Comparison of ENCODE assay signal across 1 cellular context in the genomic region with DNA sequence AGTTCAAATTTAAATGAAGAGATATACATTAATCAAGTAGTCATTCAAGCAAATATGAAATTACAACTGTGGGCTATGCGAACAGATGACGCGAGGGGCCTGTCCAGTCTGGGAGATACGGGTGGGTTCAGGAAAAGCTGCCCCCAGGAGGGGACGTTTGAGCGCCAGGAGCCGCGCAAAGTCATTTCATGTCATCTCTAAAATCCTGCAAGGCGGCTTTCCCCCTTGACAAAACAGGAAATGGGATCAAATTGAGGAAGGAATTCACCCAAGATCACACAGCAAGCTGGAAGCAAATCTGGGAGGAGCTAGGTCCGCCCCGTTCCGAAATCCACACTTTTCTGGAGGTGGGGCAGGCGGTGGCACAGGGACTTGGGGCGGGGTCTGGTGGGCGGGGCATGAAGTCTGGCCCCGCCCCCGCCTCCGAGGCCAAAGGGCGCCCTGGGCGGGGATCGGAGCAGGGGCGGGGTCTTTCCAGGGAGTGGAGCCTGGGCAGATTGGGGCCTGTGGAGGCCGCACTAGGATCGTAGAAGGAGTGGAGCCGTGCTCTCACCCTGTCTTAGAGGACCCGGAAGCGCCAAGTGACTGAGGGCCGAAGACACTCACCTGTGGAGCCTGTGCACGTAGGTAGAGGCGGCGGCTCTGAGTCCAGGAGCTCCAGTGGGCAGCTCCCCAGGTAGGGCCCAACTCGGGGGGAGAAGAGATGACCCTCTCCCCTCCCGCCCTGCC.
TF ChIP-seq lines count a peak whose summit lies in the region.

A gene with protein sequence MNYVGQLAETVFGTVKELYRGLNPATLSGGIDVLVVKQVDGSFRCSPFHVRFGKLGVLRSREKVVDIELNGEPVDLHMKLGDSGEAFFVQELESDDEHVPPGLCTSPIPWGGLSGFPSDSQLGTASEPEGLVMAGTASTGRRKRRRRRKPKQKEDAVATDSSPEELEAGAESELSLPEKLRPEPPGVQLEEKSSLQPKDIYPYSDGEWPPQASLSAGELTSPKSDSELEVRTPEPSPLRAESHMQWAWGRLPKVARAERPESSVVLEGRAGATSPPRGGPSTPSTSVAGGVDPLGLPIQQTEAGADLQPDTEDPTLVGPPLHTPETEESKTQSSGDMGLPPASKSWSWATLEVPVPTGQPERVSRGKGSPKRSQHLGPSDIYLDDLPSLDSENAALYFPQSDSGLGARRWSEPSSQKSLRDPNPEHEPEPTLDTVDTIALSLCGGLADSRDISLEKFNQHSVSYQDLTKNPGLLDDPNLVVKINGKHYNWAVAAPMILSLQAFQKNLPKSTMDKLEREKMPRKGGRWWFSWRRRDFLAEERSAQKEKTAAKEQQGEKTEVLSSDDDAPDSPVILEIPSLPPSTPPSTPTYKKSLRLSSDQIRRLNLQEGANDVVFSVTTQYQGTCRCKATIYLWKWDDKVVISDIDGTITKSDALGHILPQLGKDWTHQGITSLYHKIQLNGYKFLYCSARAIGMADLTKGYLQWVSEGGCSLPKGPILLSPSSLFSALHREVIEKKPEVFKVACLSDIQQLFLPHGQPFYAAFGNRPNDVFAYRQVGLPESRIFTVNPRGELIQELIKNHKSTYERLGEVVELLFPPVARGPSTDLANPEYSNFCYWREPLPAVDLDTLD (plus strand): TSS at position 495 of the 729 bp plus-strand sequence. CDS start 4,983 bp downstream, outside the sequence.

TF ChIP-seq in HepG2, 621 proteins besides CTCF, POLR2A, EP300 and RAD21 (continued from another document and continues in another):
- TF ChIP-seq ZNF619 (CRISPR knock-in tag; IDR thresholded peaks at IDR 0.05), result 0 out of 2 replicates have a peak, but pooled peaks have one; percentile 74
- TF ChIP-seq ZBTB20 (CRISPR knock-in tag; IDR thresholded peaks at IDR 0.05; ENCODE audit: borderline replicate concordance, low read depth), result peak; percentile 6; the same call in 1 of the 2 replicates
- TF ChIP-seq, protein P1, sequence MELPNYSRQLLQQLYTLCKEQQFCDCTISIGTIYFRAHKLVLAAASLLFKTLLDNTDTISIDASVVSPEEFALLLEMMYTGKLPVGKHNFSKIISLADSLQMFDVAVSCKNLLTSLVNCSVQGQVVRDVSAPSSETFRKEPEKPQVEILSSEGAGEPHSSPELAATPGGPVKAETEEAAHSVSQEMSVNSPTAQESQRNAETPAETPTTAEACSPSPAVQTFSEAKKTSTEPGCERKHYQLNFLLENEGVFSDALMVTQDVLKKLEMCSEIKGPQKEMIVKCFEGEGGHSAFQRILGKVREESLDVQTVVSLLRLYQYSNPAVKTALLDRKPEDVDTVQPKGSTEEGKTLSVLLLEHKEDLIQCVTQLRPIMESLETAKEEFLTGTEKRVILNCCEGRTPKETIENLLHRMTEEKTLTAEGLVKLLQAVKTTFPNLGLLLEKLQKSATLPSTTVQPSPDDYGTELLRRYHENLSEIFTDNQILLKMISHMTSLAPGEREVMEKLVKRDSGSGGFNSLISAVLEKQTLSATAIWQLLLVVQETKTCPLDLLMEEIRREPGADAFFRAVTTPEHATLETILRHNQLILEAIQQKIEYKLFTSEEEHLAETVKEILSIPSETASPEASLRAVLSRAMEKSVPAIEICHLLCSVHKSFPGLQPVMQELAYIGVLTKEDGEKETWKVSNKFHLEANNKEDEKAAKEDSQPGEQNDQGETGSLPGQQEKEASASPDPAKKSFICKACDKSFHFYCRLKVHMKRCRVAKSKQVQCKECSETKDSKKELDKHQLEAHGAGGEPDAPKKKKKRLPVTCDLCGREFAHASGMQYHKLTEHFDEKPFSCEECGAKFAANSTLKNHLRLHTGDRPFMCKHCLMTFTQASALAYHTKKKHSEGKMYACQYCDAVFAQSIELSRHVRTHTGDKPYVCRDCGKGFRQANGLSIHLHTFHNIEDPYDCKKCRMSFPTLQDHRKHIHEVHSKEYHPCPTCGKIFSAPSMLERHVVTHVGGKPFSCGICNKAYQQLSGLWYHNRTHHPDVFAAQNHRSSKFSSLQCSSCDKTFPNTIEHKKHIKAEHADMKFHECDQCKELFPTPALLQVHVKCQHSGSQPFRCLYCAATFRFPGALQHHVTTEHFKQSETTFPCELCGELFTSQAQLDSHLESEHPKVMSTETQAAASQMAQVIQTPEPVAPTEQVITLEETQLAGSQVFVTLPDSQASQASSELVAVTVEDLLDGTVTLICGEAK (IDR thresholded peaks at IDR 0.05), result no peak
- TF ChIP-seq, protein P1 (CRISPR knock-in tag; IDR thresholded peaks at IDR 0.05), result peak; percentile 65
- peak; percentile 73 for TF ChIP-seq RBFOX2 (IDR thresholded peaks at IDR 0.05; ENCODE audit: low read depth, low read length)
- no peak for TF ChIP-seq ZNF775 (CRISPR knock-in tag; IDR thresholded peaks at IDR 0.05; ENCODE audit: borderline replicate concordance)
- peak; percentile 98 for TF ChIP-seq SP4 (CRISPR knock-in tag; IDR thresholded peaks at IDR 0.05)
- no peak for TF ChIP-seq KDM4B (CRISPR knock-in tag; IDR thresholded peaks at IDR 0.05)
- peak; percentile 80 for TF ChIP-seq STAG1 (CRISPR knock-in tag; IDR thresholded peaks at IDR 0.05)
- TF ChIP-seq ZNF510 (CRISPR knock-in tag; IDR thresholded peaks at IDR 0.05; ENCODE audit: low read depth), result 0 out of 2 replicates have a peak, but pooled peaks have one; percentile 70
- TF ChIP-seq, protein P2, sequence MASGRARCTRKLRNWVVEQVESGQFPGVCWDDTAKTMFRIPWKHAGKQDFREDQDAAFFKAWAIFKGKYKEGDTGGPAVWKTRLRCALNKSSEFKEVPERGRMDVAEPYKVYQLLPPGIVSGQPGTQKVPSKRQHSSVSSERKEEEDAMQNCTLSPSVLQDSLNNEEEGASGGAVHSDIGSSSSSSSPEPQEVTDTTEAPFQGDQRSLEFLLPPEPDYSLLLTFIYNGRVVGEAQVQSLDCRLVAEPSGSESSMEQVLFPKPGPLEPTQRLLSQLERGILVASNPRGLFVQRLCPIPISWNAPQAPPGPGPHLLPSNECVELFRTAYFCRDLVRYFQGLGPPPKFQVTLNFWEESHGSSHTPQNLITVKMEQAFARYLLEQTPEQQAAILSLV (CRISPR knock-in tag; IDR thresholded peaks at IDR 0.05; ENCODE audit: borderline replicate concordance), result peak; percentile 65; the same call in 1 of the 2 replicates
- no peak for TF ChIP-seq EZH2 (conservative IDR thresholded peaks at IDR 0.05; ENCODE audit: low read depth, low read length)
- TF ChIP-seq RFX5 (IDR thresholded peaks at IDR 0.05; ENCODE audit: low read depth, low read length), result no peak
- no peak for TF ChIP-seq TCF7 (IDR thresholded peaks at IDR 0.05; ENCODE audit: low read depth)
- TF ChIP-seq ZNF614 (CRISPR knock-in tag; IDR thresholded peaks at IDR 0.05; ENCODE audit: borderline replicate concordance), result no peak; the same call in 1 of the 2 replicates
- TF ChIP-seq, protein P3, sequence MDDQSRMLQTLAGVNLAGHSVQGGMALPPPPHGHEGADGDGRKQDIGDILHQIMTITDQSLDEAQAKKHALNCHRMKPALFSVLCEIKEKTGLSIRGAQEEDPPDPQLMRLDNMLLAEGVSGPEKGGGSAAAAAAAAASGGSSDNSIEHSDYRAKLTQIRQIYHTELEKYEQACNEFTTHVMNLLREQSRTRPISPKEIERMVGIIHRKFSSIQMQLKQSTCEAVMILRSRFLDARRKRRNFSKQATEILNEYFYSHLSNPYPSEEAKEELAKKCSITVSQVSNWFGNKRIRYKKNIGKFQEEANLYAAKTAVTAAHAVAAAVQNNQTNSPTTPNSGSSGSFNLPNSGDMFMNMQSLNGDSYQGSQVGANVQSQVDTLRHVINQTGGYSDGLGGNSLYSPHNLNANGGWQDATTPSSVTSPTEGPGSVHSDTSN (CRISPR knock-in tag; IDR thresholded peaks at IDR 0.05; ENCODE audit: borderline replicate concordance), result peak; percentile 46; the same call in 1 of the 2 replicates
- TF ChIP-seq, protein P4, sequence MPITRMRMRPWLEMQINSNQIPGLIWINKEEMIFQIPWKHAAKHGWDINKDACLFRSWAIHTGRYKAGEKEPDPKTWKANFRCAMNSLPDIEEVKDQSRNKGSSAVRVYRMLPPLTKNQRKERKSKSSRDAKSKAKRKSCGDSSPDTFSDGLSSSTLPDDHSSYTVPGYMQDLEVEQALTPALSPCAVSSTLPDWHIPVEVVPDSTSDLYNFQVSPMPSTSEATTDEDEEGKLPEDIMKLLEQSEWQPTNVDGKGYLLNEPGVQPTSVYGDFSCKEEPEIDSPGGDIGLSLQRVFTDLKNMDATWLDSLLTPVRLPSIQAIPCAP (CRISPR knock-in tag; IDR thresholded peaks at IDR 0.05; ENCODE audit: low read depth), result peak; percentile 39; the same call in 1 of the 2 replicates
- TF ChIP-seq, protein P5, sequence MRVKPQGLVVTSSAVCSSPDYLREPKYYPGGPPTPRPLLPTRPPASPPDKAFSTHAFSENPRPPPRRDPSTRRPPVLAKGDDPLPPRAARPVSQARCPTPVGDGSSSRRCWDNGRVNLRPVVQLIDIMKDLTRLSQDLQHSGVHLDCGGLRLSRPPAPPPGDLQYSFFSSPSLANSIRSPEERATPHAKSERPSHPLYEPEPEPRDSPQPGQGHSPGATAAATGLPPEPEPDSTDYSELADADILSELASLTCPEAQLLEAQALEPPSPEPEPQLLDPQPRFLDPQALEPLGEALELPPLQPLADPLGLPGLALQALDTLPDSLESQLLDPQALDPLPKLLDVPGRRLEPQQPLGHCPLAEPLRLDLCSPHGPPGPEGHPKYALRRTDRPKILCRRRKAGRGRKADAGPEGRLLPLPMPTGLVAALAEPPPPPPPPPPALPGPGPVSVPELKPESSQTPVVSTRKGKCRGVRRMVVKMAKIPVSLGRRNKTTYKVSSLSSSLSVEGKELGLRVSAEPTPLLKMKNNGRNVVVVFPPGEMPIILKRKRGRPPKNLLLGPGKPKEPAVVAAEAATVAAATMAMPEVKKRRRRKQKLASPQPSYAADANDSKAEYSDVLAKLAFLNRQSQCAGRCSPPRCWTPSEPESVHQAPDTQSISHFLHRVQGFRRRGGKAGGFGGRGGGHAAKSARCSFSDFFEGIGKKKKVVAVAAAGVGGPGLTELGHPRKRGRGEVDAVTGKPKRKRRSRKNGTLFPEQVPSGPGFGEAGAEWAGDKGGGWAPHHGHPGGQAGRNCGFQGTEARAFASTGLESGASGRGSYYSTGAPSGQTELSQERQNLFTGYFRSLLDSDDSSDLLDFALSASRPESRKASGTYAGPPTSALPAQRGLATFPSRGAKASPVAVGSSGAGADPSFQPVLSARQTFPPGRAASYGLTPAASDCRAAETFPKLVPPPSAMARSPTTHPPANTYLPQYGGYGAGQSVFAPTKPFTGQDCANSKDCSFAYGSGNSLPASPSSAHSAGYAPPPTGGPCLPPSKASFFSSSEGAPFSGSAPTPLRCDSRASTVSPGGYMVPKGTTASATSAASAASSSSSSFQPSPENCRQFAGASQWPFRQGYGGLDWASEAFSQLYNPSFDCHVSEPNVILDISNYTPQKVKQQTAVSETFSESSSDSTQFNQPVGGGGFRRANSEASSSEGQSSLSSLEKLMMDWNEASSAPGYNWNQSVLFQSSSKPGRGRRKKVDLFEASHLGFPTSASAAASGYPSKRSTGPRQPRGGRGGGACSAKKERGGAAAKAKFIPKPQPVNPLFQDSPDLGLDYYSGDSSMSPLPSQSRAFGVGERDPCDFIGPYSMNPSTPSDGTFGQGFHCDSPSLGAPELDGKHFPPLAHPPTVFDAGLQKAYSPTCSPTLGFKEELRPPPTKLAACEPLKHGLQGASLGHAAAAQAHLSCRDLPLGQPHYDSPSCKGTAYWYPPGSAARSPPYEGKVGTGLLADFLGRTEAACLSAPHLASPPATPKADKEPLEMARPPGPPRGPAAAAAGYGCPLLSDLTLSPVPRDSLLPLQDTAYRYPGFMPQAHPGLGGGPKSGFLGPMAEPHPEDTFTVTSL (CRISPR knock-in tag; IDR thresholded peaks at IDR 0.05; ENCODE audit: borderline replicate concordance), result peak; percentile 34; the same call in 1 of the 2 replicates
- TF ChIP-seq CCDC6 (CRISPR knock-in tag; IDR thresholded peaks at IDR 0.05), result no peak
- peak; percentile 76; the same call in 1 of the 2 replicates for TF ChIP-seq MAF1 (CRISPR knock-in tag; IDR thresholded peaks at IDR 0.05; ENCODE audit: borderline replicate concordance)
- no peak; the same call in 1 of the 2 replicates for TF ChIP-seq ZNF543 (CRISPR knock-in tag; IDR thresholded peaks at IDR 0.05)
- TF ChIP-seq ZNF296 (CRISPR knock-in tag; conservative IDR thresholded peaks at IDR 0.05), result no peak
- peak; percentile 16; the same call in 1 of the 2 replicates for TF ChIP-seq ZNF564 (CRISPR knock-in tag; IDR thresholded peaks at IDR 0.05)
- no peak for TF ChIP-seq SIX4 (CRISPR knock-in tag; IDR thresholded peaks at IDR 0.05)
- TF ChIP-seq, protein P6, sequence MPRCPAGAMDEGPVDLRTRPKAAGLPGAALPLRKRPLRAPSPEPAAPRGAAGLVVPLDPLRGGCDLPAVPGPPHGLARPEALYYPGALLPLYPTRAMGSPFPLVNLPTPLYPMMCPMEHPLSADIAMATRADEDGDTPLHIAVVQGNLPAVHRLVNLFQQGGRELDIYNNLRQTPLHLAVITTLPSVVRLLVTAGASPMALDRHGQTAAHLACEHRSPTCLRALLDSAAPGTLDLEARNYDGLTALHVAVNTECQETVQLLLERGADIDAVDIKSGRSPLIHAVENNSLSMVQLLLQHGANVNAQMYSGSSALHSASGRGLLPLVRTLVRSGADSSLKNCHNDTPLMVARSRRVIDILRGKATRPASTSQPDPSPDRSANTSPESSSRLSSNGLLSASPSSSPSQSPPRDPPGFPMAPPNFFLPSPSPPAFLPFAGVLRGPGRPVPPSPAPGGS (CRISPR knock-in tag; IDR thresholded peaks at IDR 0.05), result peak; percentile 59; the same call in 1 of the 2 replicates
